In genomic region chr6:6790891-6791290, GRCh38 we compare ENCODE assay signal across 17 cellular contexts.
DNase-seq lines count a peak whose midpoint lies in the region; ATAC-seq and TF ChIP-seq lines count a peak whose summit lies in the region.
"Had no signal": no experiment of that assay in that cellular context is flagged by ENCODE, and none has a peak within 500 bp of the region (broad histone marks: within the 10 kb centered on the region; RNA-seq: fewer than 3 reads in every experiment).

No MANE protein-coding gene starts in this region.

- in situ Hi-C loops in Panc1 (cut with HindIII; ENCODE audit: low pct_unique_long_range_greater_than_20kb, low sequenced_read_pairs): no loop called here

- CTCF ChIA-PET in activated CD4-positive, alpha-beta memory T cell treated with anti-CD3 and anti-CD28 coated beads for 36 hours (lab: Charles Lee): no interaction called here
- CTCF ChIA-PET in activated CD4-positive, alpha-beta memory T cell treated with anti-CD3 and anti-CD28 coated beads, Interleukin-2, amount 10 ng/mL, durations not matched to agents 7 days and 5 days (lab: Charles Lee): no interaction called here
- CTCF ChIA-PET in Panc1 (lab: Charles Lee): no interaction called here

- H3K9me3 ChIP-seq in Panc1 (ENCODE audit: control insufficient read depth, insufficient read depth, low read depth, low read length) (no peaks in the 10 kb centered on the region), esophagus (ENCODE audit: control insufficient read depth in 2 of 2, insufficient read depth in 1 of 2, low read depth in 1 of 2, low read length in 1 of 2) (no peaks in the 10 kb centered on the region), smooth muscle cell (replicated peaks; ENCODE audit: low read depth) (no peaks in the 10 kb centered on the region)
- H3K9me3 ChIP-seq: A549, thoracic aorta had no signal

- H3K27ac ChIP-seq in Panc1 (ENCODE audit: low read length): no peak overlapping the region
- H3K27ac ChIP-seq in esophagus (ENCODE audit: low read depth in 2 of 2, low read length in 1 of 2): peak overlapping the region; percentile 68 to 81
- peak overlapping the region; percentile 26 for H3K27ac ChIP-seq in smooth muscle cell (ENCODE audit: low read depth)
- H3K27ac ChIP-seq: A549, thoracic aorta had no signal

- no peak for TF ChIP-seq CTCF in Panc1 (IDR thresholded peaks at IDR 0.05)
- no peak for TF ChIP-seq CTCF in smooth muscle cell (IDR thresholded peaks at IDR 0.05; ENCODE audit: borderline replicate concordance, insufficient read depth, poor library complexity, severe bottlenecking)

- BruUV-seq in Panc1 (replicated peaks; lab: Mats Ljungman, UMichigan): no TSS peak

- H3K27ac Mint-ChIP-seq in activated CD4-positive, alpha-beta memory T cell treated with anti-CD3 and anti-CD28 coated beads for 36 hours: no peak overlapping the region
- no peak overlapping the region for H3K27ac Mint-ChIP-seq in activated CD4-positive, alpha-beta memory T cell treated with anti-CD3 and anti-CD28 coated beads, Interleukin-2, amount 10 ng/mL, durations not matched to agents 7 days and 5 days
- H3K27ac Mint-ChIP-seq: CD4-positive, alpha-beta memory T cell; T-helper 17 cell had no signal

- no peaks in the 10 kb centered on the region for H3K36me3 ChIP-seq in Panc1 (ENCODE audit: control insufficient read depth, insufficient read depth, low read length)
- no peaks in the 10 kb centered on the region for H3K36me3 ChIP-seq in esophagus (ENCODE audit: control insufficient read depth in 2 of 2, insufficient read depth in 2 of 2, low read length in 1 of 2)
- H3K36me3 ChIP-seq in smooth muscle cell (ENCODE audit: low read depth): no peaks in the 10 kb centered on the region
- H3K36me3 ChIP-seq: thoracic aorta had no signal

- H3K4me3 ChIP-seq in Panc1 (ENCODE audit: low read depth in 2 of 2, low read length in 2 of 2) (no peak overlapping the region), esophagus (ENCODE audit: low read depth in 1 of 2, low read length in 2 of 2) (no peak overlapping the region), smooth muscle cell (no peak overlapping the region)
- H3K4me3 ChIP-seq: A549, thoracic aorta had no signal

- no peaks in the 10 kb centered on the region for H4K20me1 ChIP-seq in smooth muscle cell (ENCODE audit: low read depth)

- no peaks in the 10 kb centered on the region for H3K9me3 Mint-ChIP-seq in activated CD4-positive, alpha-beta memory T cell treated with anti-CD3 and anti-CD28 coated beads for 36 hours
- no peaks in the 10 kb centered on the region for H3K9me3 Mint-ChIP-seq in activated CD4-positive, alpha-beta memory T cell treated with anti-CD3 and anti-CD28 coated beads, Interleukin-2, amount 10 ng/mL, durations not matched to agents 7 days and 5 days
- H3K9me3 Mint-ChIP-seq: activated T-cell treated with anti-CD3 and anti-CD28 coated beads, Interleukin-2, amount 50 U/mL, for 4 hours; CD4-positive, alpha-beta memory T cell had no signal

- H3F3A ChIP-seq in smooth muscle cell (ENCODE audit: low read depth): no peaks in the 10 kb centered on the region

- no peak overlapping the region for H3K4me3 Mint-ChIP-seq in activated CD4-positive, alpha-beta memory T cell treated with anti-CD3 and anti-CD28 coated beads for 36 hours
- no peak overlapping the region for H3K4me3 Mint-ChIP-seq in activated CD4-positive, alpha-beta memory T cell treated with anti-CD3 and anti-CD28 coated beads, Interleukin-2, amount 10 ng/mL, durations not matched to agents 7 days and 5 days
- H3K4me3 Mint-ChIP-seq: activated T-cell treated with anti-CD3 and anti-CD28 coated beads, Interleukin-2, amount 50 U/mL, for 4 hours; CD4-positive, alpha-beta memory T cell; T-helper 17 cell had no signal

- H3K27me3 Mint-ChIP-seq in activated CD4-positive, alpha-beta memory T cell treated with anti-CD3 and anti-CD28 coated beads for 36 hours: peaks cover 3% of the 10 kb centered on the region
- peaks cover 2% of the 10 kb centered on the region for H3K27me3 Mint-ChIP-seq in activated CD4-positive, alpha-beta memory T cell treated with anti-CD3 and anti-CD28 coated beads, Interleukin-2, amount 10 ng/mL, durations not matched to agents 7 days and 5 days

- ATAC-seq in Panc1: peak; percentile 63; the same call in 1 of the 2 replicates
- ATAC-seq: activated T-cell treated with anti-CD3 and anti-CD28 coated beads, Interleukin-2, amount 50 U/mL, for 4 hours; T-helper 17 cell had no signal

- H3K9ac ChIP-seq in smooth muscle cell (ENCODE audit: low read depth): no peak overlapping the region

- no peaks in the 10 kb centered on the region for H3K79me2 ChIP-seq in smooth muscle cell (ENCODE audit: low read depth)

- 71 to 84% methylated on average over 3 of the region's 3 CpGs for WGBS in esophagus, 2 donors
- WGBS in smooth muscle cell (ENCODE audit: low lambda C conversion rate): 71% methylated on average over 3 of the region's 3 CpGs

- H3K4me1 ChIP-seq in Panc1 (ENCODE audit: control insufficient read depth, insufficient read depth, low read length) (no peaks in the 10 kb centered on the region), esophagus (ENCODE audit: control insufficient read depth in 2 of 2, insufficient read depth in 2 of 2, low read length in 1 of 2) (peaks cover 0 to 6% of the 10 kb centered on the region in 2 donors), smooth muscle cell (ENCODE audit: low read depth) (no peaks in the 10 kb centered on the region)
- H3K4me1 ChIP-seq: A549 had no signal

- DNase-seq in activated CD4-positive, alpha-beta memory T cell treated with anti-CD3 and anti-CD28 coated beads for 36 hours: peak; percentile 17
- DNase-seq in activated CD4-positive, alpha-beta memory T cell treated with anti-CD3 and anti-CD28 coated beads, Interleukin-2, amount 10 ng/mL, durations not matched to agents 7 days and 5 days: no peak
- DNase-seq in Panc1 (ENCODE audit: low read depth, low spot score) (no peak), smooth muscle cell (lab: John Stamatoyannopoulos, UW; ENCODE audit: unreplicated experiment) (no peak), midbrain (lab: John Stamatoyannopoulos, UW) (no peak), GM19240 (ENCODE audit: insufficient read length, low spot score) (no peak)
- no peak for DNase-seq in activated CD8-positive, alpha-beta memory T cell treated with anti-CD3 and anti-CD28 coated beads, Interleukin-2, amount 50 U/mL, for 48 hours
- DNase-seq: activated T-cell treated with anti-CD3 and anti-CD28 coated beads, Interleukin-2, amount 50 U/mL, for 4 hours; CD4-positive, alpha-beta memory T cell; Karpas-422; NCI-H187 treated with DMSO at 0.1 percent for 48 hours; NCI-H69; retina; T-helper 17 cell had no signal

- H3K4me2 ChIP-seq in smooth muscle cell: no peak overlapping the region
- H3K4me2 ChIP-seq: A549 had no signal

- H3K27me3 ChIP-seq in Panc1 (ENCODE audit: control insufficient read depth, insufficient read depth, low read length) (no peaks in the 10 kb centered on the region), esophagus (ENCODE audit: control insufficient read depth in 1 of 2, insufficient read depth in 2 of 2, low read length in 2 of 2) (no peaks in the 10 kb centered on the region), smooth muscle cell (ENCODE audit: low read depth) (no peaks in the 10 kb centered on the region)

- no peaks in the 10 kb centered on the region for H3K36me3 Mint-ChIP-seq in activated CD4-positive, alpha-beta memory T cell treated with anti-CD3 and anti-CD28 coated beads for 36 hours
- H3K36me3 Mint-ChIP-seq in activated CD4-positive, alpha-beta memory T cell treated with anti-CD3 and anti-CD28 coated beads, Interleukin-2, amount 10 ng/mL, durations not matched to agents 7 days and 5 days (ENCODE audit: low read depth): no peaks in the 10 kb centered on the region
- H3K36me3 Mint-ChIP-seq: CD4-positive, alpha-beta memory T cell had no signal

- POLR2A ChIA-PET in activated CD4-positive, alpha-beta memory T cell treated with anti-CD3 and anti-CD28 coated beads for 36 hours (lab: Charles Lee): no interaction called here
- POLR2A ChIA-PET in activated CD4-positive, alpha-beta memory T cell treated with anti-CD3 and anti-CD28 coated beads, Interleukin-2, amount 10 ng/mL, durations not matched to agents 7 days and 5 days (lab: Charles Lee): no interaction called here
- POLR2A ChIA-PET in Panc1 (lab: Charles Lee): no interaction called here

- H2AFZ ChIP-seq in smooth muscle cell (ENCODE audit: low read depth): no peak overlapping the region

- intact Hi-C loops in activated CD4-positive, alpha-beta memory T cell treated with anti-CD3 and anti-CD28 coated beads for 36 hours (cut with micrococcal nuclease): no loop called here
- intact Hi-C loops in Panc1 (cut with micrococcal nuclease; ENCODE audit: unreplicated experiment): no loop called here

- peaks cover 6% of the 10 kb centered on the region for H3K4me1 Mint-ChIP-seq in activated CD4-positive, alpha-beta memory T cell treated with anti-CD3 and anti-CD28 coated beads for 36 hours (ENCODE audit: low read depth)
- peaks cover 46% of the 10 kb centered on the region for H3K4me1 Mint-ChIP-seq in activated CD4-positive, alpha-beta memory T cell treated with anti-CD3 and anti-CD28 coated beads, Interleukin-2, amount 10 ng/mL, durations not matched to agents 7 days and 5 days
